In genomic region chr18:48007955-48008701, GRCh38 we compare ENCODE assay signal across 8 cellular contexts.
DNase-seq lines count a peak whose midpoint lies in the region; ATAC-seq and TF ChIP-seq lines count a peak whose summit lies in the region.

No MANE protein-coding gene starts in this region.

- no peaks in the 10 kb centered on the region for H3K4me1 ChIP-seq in colonic mucosa
- H3K4me1 ChIP-seq in lower lobe of right lung, result peaks cover 9% of the 10 kb centered on the region

- no peak overlapping the region for H3K27ac ChIP-seq in colonic mucosa
- peak overlapping the region; percentile 53 for H3K27ac ChIP-seq in lower lobe of right lung

- H3K27ac Mint-ChIP-seq in CD14-positive monocyte, result peak overlapping the region in 2 of 7 donors; percentile 46 to 63
- peak overlapping the region; percentile 89 for H3K27ac Mint-ChIP-seq in WTC11

- H3K9me3 Mint-ChIP-seq in CD14-positive monocyte, result peaks cover 0 to 6% (median 3%) of the 10 kb centered on the region in 7 donors
- H3K9me3 Mint-ChIP-seq in WTC11, result peaks cover 11% of the 10 kb centered on the region

- H3K27me3 Mint-ChIP-seq in CD14-positive monocyte (ENCODE audit: low read depth in 3 of 3) (peaks cover 22 to 33% (median 29%) of the 10 kb centered on the region in 3 donors), WTC11 (ENCODE audit: low read depth) (peaks cover 22% of the 10 kb centered on the region)

- H3K9me3 ChIP-seq in MG63, result no peaks in the 10 kb centered on the region
- H3K9me3 ChIP-seq in colonic mucosa, result no peaks in the 10 kb centered on the region
- no peaks in the 10 kb centered on the region for H3K9me3 ChIP-seq in lower lobe of right lung

- peak overlapping the region in 1 of 2 donors; percentile 58 for H3K9ac ChIP-seq in colonic mucosa (ENCODE audit: low read depth in 2 of 2, low read length in 2 of 2)

- DNase-seq in CD14-positive monocyte (ENCODE audit: low spot score) (no peak), MG63 (peak; percentile 57), WTC11 (ENCODE audit: low spot score) (peak; percentile 87), colonic mucosa (peak; percentile 77), lower lobe of right lung (peak; percentile 77)
- DNase-seq in stimulated activated CD8-positive, alpha-beta memory T cell treated with anti-CD3 and anti-CD28 coated beads, Interleukin-12 subunit alpha, Interleukin-12 subunit beta, amount 100 ng/mL, for 4 hours (ENCODE audit: low read depth), result peak; percentile 39

- TF ChIP-seq CTCF in CD14-positive monocyte (IDR thresholded peaks at IDR 0.05), result peak; percentile 97
- TF ChIP-seq CTCF in WTC11 (IDR thresholded peaks at IDR 0.05), result peak; percentile 73
- TF ChIP-seq CTCF in colonic mucosa (IDR thresholded peaks at IDR 0.05), result peak; percentile 59
- TF ChIP-seq CTCF in lower lobe of right lung (IDR thresholded peaks at IDR 0.05), result peak; percentile 64

- H3K4me3 Mint-ChIP-seq in CD14-positive monocyte (peak overlapping the region; percentile 72 to 80), WTC11 (peak overlapping the region; percentile 73)

- POLR2A ChIA-PET in WTC11 (lab: Charles Lee), result interaction anchor here (0.5 to 1.6 kb wide), 4 partner anchors 25 to 235 kb away, joined by 4 to 7 read pairs (median 4); no protein-coding TSS in a partner anchor

- H3K4me3 ChIP-seq in MG63 (peak overlapping the region; percentile 49), colonic mucosa (peak overlapping the region; percentile 49), lower lobe of right lung (peak overlapping the region; percentile 66)

- CTCF ChIA-PET in WTC11 (lab: Charles Lee), result interaction anchor here (0.5 to 2.5 kb wide), 48 partner anchors 10 to 1818 kb away, joined by 3 to 55 read pairs (median 3); partner anchors contain the start of gene SMAD2

- H3K27me3 ChIP-seq in MG63 (no peaks in the 10 kb centered on the region), colonic mucosa (no peaks in the 10 kb centered on the region), lower lobe of right lung (ENCODE audit: low read depth) (no peaks in the 10 kb centered on the region)

- H3K4me1 Mint-ChIP-seq in CD14-positive monocyte, result peaks cover 24% of the 10 kb centered on the region
- peaks cover 30% of the 10 kb centered on the region for H3K4me1 Mint-ChIP-seq in WTC11

- ATAC-seq in GM19372 (IDR thresholded peaks at IDR 0.05; ENCODE audit: low read depth, unreplicated experiment) (peak; percentile 74), WTC11 (peak; percentile 92), lower lobe of right lung (peak; percentile 94 to 95), HG03439 (IDR thresholded peaks at IDR 0.05; ENCODE audit: unreplicated experiment) (no peak)

- H3K36me3 ChIP-seq in MG63, result no peaks in the 10 kb centered on the region
- H3K36me3 ChIP-seq in colonic mucosa, result no peaks in the 10 kb centered on the region
- no peaks in the 10 kb centered on the region for H3K36me3 ChIP-seq in lower lobe of right lung

- H3K36me3 Mint-ChIP-seq in CD14-positive monocyte (peaks cover 2 to 3% of the 10 kb centered on the region in 2 donors), WTC11 (peaks cover 4% of the 10 kb centered on the region; the same call in 1 of the 2 replicates)

- intact Hi-C loops in CD14-positive monocyte (cut with micrococcal nuclease), result loop anchor here (5.0 kb wide), 1 partner anchor 76 kb away; the partner anchor contains the start of gene SMAD2 (in 2 of the 2)
- intact Hi-C loops in colonic mucosa (cut with DNase I), result loop anchor here (5.0 kb wide), 1 partner anchor 76 kb away; the partner anchor contains the start of gene SMAD2
- intact Hi-C loops in lower lobe of right lung (cut with DNase I), result no loop called here

TF ChIP-seq in WTC11, 78 proteins besides CTCF, POLR2A, EP300 and RAD21 (continues in another document):
- TF ChIP-seq, protein P1, sequence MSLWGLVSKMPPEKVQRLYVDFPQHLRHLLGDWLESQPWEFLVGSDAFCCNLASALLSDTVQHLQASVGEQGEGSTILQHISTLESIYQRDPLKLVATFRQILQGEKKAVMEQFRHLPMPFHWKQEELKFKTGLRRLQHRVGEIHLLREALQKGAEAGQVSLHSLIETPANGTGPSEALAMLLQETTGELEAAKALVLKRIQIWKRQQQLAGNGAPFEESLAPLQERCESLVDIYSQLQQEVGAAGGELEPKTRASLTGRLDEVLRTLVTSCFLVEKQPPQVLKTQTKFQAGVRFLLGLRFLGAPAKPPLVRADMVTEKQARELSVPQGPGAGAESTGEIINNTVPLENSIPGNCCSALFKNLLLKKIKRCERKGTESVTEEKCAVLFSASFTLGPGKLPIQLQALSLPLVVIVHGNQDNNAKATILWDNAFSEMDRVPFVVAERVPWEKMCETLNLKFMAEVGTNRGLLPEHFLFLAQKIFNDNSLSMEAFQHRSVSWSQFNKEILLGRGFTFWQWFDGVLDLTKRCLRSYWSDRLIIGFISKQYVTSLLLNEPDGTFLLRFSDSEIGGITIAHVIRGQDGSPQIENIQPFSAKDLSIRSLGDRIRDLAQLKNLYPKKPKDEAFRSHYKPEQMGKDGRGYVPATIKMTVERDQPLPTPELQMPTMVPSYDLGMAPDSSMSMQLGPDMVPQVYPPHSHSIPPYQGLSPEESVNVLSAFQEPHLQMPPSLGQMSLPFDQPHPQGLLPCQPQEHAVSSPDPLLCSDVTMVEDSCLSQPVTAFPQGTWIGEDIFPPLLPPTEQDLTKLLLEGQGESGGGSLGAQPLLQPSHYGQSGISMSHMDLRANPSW (CRISPR knock-in tag; conservative IDR thresholded peaks at IDR 0.05; ENCODE audit: low read depth), result no peak
- TF ChIP-seq, protein P2, sequence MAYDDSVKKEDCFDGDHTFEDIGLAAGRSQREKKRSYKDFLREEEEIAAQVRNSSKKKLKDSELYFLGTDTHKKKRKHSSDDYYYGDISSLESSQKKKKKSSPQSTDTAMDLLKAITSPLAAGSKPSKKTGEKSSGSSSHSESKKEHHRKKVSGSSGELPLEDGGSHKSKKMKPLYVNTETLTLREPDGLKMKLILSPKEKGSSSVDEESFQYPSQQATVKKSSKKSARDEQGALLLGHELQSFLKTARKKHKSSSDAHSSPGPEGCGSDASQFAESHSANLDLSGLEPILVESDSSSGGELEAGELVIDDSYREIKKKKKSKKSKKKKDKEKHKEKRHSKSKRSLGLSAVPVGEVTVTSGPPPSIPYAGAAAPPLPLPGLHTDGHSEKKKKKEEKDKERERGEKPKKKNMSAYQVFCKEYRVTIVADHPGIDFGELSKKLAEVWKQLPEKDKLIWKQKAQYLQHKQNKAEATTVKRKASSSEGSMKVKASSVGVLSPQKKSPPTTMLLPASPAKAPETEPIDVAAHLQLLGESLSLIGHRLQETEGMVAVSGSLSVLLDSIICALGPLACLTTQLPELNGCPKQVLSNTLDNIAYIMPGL (CRISPR knock-in tag; IDR thresholded peaks at IDR 0.05), result 0 out of 2 replicates have a peak, but pooled peaks have one; percentile 53
- TF ChIP-seq, protein P3, sequence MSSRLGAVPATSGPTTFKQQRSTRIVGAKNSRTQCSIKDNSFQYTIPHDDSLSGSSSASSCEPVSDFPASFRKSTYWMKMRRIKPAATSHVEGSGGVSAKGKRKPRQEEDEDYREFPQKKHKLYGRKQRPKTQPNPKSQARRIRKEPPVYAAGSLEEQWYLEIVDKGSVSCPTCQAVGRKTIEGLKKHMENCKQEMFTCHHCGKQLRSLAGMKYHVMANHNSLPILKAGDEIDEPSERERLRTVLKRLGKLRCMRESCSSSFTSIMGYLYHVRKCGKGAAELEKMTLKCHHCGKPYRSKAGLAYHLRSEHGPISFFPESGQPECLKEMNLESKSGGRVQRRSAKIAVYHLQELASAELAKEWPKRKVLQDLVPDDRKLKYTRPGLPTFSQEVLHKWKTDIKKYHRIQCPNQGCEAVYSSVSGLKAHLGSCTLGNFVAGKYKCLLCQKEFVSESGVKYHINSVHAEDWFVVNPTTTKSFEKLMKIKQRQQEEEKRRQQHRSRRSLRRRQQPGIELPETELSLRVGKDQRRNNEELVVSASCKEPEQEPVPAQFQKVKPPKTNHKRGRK (CRISPR knock-in tag; IDR thresholded peaks at IDR 0.05; ENCODE audit: borderline replicate concordance), result no peak
- TF ChIP-seq SP1 (CRISPR knock-in tag; conservative IDR thresholded peaks at IDR 0.05) (peak; percentile 77), ZNF232 (CRISPR knock-in tag; IDR thresholded peaks at IDR 0.05) (no peak), TP53 (CRISPR knock-in tag; IDR thresholded peaks at IDR 0.05) (no peak; the same call in 1 of the 2 replicates), IRF2 (CRISPR knock-in tag; IDR thresholded peaks at IDR 0.05; ENCODE audit: borderline replicate concordance, low read depth) (no peak), ATF1 (CRISPR knock-in tag; IDR thresholded peaks at IDR 0.05) (no peak), TEAD4 (CRISPR knock-in tag; IDR thresholded peaks at IDR 0.05) (no peak), ZNF671 (CRISPR knock-in tag; IDR thresholded peaks at IDR 0.05) (no peak), NFATC4 (CRISPR knock-in tag; IDR thresholded peaks at IDR 0.05) (no peak), ZSCAN18 (CRISPR knock-in tag; IDR thresholded peaks at IDR 0.05) (no peak), MYBL2 (CRISPR knock-in tag; IDR thresholded peaks at IDR 0.05) (no peak), ZMAT4 (CRISPR knock-in tag; IDR thresholded peaks at IDR 0.05) (no peak), ZNF263 (CRISPR knock-in tag; IDR thresholded peaks at IDR 0.05; ENCODE audit: low read depth) (no peak)
- TF ChIP-seq, protein P4, sequence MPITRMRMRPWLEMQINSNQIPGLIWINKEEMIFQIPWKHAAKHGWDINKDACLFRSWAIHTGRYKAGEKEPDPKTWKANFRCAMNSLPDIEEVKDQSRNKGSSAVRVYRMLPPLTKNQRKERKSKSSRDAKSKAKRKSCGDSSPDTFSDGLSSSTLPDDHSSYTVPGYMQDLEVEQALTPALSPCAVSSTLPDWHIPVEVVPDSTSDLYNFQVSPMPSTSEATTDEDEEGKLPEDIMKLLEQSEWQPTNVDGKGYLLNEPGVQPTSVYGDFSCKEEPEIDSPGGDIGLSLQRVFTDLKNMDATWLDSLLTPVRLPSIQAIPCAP (CRISPR knock-in tag; IDR thresholded peaks at IDR 0.05), result 0 out of 2 replicates have a peak, but pooled peaks have one; percentile 34
